ENCODE assay signal across 28 cellular contexts in the genomic region with DNA sequence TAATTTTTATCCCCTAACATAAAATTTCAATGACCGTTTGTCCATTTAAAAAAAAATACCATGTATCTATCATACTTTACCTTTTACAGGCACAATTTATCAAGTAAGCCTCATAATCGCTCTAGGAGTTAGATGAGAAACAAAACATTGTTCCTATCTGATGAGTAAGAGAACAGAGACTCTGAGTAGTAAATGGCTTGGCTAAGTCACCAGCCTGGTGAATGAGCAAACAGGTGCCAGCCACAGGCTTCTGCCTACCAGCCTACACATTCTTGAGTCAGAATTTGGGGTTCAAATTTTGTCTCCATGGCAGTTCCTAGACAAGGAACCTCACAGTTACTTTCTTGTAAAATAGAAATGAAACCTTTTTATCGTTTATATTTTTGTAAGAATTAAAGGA.
"Had no signal": no experiment of that assay in that cellular context is flagged by ENCODE, and none has a peak within 500 bp of the region (broad histone marks: within the 10 kb centered on the region; RNA-seq: fewer than 3 reads in every experiment).

No MANE protein-coding gene starts in this region.

- H3K4me1 ChIP-seq: ascending aorta, body of pancreas, Peyer's patch had no signal

- H3K27me3 ChIP-seq: ascending aorta, body of pancreas, MG63, Peyer's patch had no signal

- H3K36me3 ChIP-seq: ascending aorta, MG63, Peyer's patch had no signal

- H3K36me3 Mint-ChIP-seq: activated CD8-positive, alpha-beta memory T cell treated with anti-CD3 and anti-CD28 coated beads, Interleukin-2, amount 10 ng/mL, durations not matched to agents 7 days and 5 days; activated naive CD4-positive, alpha-beta T cell treated with anti-CD3 and anti-CD28 coated beads, Interleukin-2, amount 50 U/mL, for 24 hours had no signal

- H3K27me3 Mint-ChIP-seq: activated B cell treated with CpG ODN at 0.5 μM for 24 hours; activated CD4-positive, alpha-beta T cell treated with anti-CD3 and anti-CD28 coated beads, Interleukin-2, amount 10 ng/mL, durations not matched to agents 24 days and 14 days; activated CD8-positive, alpha-beta memory T cell treated with anti-CD3 and anti-CD28 coated beads, Interleukin-2, amount 10 ng/mL, durations not matched to agents 7 days and 5 days; activated naive CD4-positive, alpha-beta T cell treated with anti-CD3 and anti-CD28 coated beads, Interleukin-2, amount 50 U/mL, for 24 hours; activated T-cell treated with anti-CD3 and anti-CD28 coated beads, Interleukin-2, amount 50 U/mL, for 24 hours had no signal

- H3K4me1 Mint-ChIP-seq: activated B cell treated with CpG ODN at 0.5 μM for 24 hours; activated CD4-positive, alpha-beta T cell treated with anti-CD3 and anti-CD28 coated beads, Interleukin-2, amount 10 ng/mL, durations not matched to agents 24 days and 14 days; activated CD8-positive, alpha-beta memory T cell treated with anti-CD3 and anti-CD28 coated beads, Interleukin-2, amount 10 ng/mL, durations not matched to agents 7 days and 5 days; activated naive CD4-positive, alpha-beta T cell treated with anti-CD3 and anti-CD28 coated beads, Interleukin-2, amount 50 U/mL, for 24 hours had no signal

- H3K27ac ChIP-seq: ascending aorta, body of pancreas, Peyer's patch had no signal

- H3K27ac Mint-ChIP-seq: activated B cell treated with CpG ODN at 0.5 μM for 24 hours; activated CD4-positive, alpha-beta T cell treated with anti-CD3 and anti-CD28 coated beads, Interleukin-2, amount 10 ng/mL, durations not matched to agents 24 days and 14 days; activated CD8-positive, alpha-beta memory T cell treated with anti-CD3 and anti-CD28 coated beads, Interleukin-2, amount 10 ng/mL, durations not matched to agents 7 days and 5 days; activated naive CD4-positive, alpha-beta T cell treated with anti-CD3 and anti-CD28 coated beads, Interleukin-2, amount 50 U/mL, for 24 hours; activated T-cell treated with anti-CD3 and anti-CD28 coated beads, Interleukin-2, amount 50 U/mL, for 24 hours; activated T-helper 1 cell treated with anti-CD3 and anti-CD28 coated beads, Interleukin-12 subunit alpha, Interleukin-12 subunit beta, Interleukin-2, Interleukin-4 antibody, amounts not matched to agents 30 ng/mL and 10 ng/mL and 1 ng/mL, durations not matched to agents 14 hours and 24 hours and 36 hours; T-helper 1 cell treated with Interleukin-12 subunit alpha and Interleukin-12 subunit beta and Interleukin-4 antibody, amounts not matched to agents 30 μg/mL and 1 μg/mL, for 36 hours had no signal

- H3K9me3 ChIP-seq: ascending aorta, body of pancreas, MG63, Peyer's patch had no signal

- ATAC-seq: activated CD8-positive, alpha-beta memory T cell treated with anti-CD3 and anti-CD28 coated beads, Interleukin-2, amount 10 ng/mL, durations not matched to agents 7 days and 5 days; body of pancreas had no signal

- H3K4me3 Mint-ChIP-seq: activated B cell treated with CpG ODN at 0.5 μM for 24 hours; activated CD4-positive, alpha-beta T cell treated with anti-CD3 and anti-CD28 coated beads, Interleukin-2, amount 10 ng/mL, durations not matched to agents 24 days and 14 days; activated CD8-positive, alpha-beta memory T cell treated with anti-CD3 and anti-CD28 coated beads, Interleukin-2, amount 10 ng/mL, durations not matched to agents 7 days and 5 days; activated naive CD4-positive, alpha-beta T cell treated with anti-CD3 and anti-CD28 coated beads, Interleukin-2, amount 50 U/mL, for 24 hours; activated T-cell treated with anti-CD3 and anti-CD28 coated beads, Interleukin-2, amount 50 U/mL, for 24 hours; activated T-helper 1 cell treated with anti-CD3 and anti-CD28 coated beads, Interleukin-12 subunit alpha, Interleukin-12 subunit beta, Interleukin-2, Interleukin-4 antibody, amounts not matched to agents 30 ng/mL and 10 ng/mL and 1 ng/mL, durations not matched to agents 14 hours and 24 hours and 36 hours; T-helper 1 cell treated with Interleukin-12 subunit alpha and Interleukin-12 subunit beta and Interleukin-4 antibody, amounts not matched to agents 30 μg/mL and 1 μg/mL, for 36 hours had no signal

- DNase-seq: activated B cell treated with CpG ODN at 0.5 μM for 24 hours; activated CD4-positive, alpha-beta T cell treated with anti-CD3 and anti-CD28 coated beads for 1 hour; activated CD4-positive, alpha-beta T cell treated with anti-CD3 and anti-CD28 coated beads, Interleukin-2, amount 10 ng/mL, durations not matched to agents 24 days and 14 days; activated CD4-positive, alpha-beta T cell treated with anti-CD3 and anti-CD28 coated beads, Interleukin-2, amount 50 U/mL, for 48 hours; activated CD8-positive, alpha-beta memory T cell treated with anti-CD3 and anti-CD28 coated beads, Interleukin-2, amount 10 ng/mL, durations not matched to agents 7 days and 5 days; activated effector memory CD4-positive, alpha-beta T cell treated with Interleukin-2 at 50 U/mL for 16 hours; activated naive CD4-positive, alpha-beta T cell; activated T-cell treated with anti-CD3 and anti-CD28 coated beads, Interleukin-2, amount 50 U/mL, for 24 hours; amniotic stem cell; body of pancreas; central memory CD4-positive, alpha-beta T cell; MG63; MV-4-11; NCI-H1092 treated with DMSO at 0.1 percent for 48 hours; NCI-H1417 treated with DMSO at 0.1 percent for 48 hours; NCI-H1694 treated with DMSO at 0.1 percent for 48 hours; NCI-H2029 treated with DMSO at 0.1 percent for 48 hours; NCI-H510A treated with DMSO at 0.1 percent for 48 hours; NCI-H69; NK-92 treated with Interleukin-12 subunit alpha and Interleukin-12 subunit beta, amount 100 ng/mL, for 24 hours; Peyer's patch; SHP77 treated with DMSO at 0.1 percent for 48 hours; T-helper 9 cell had no signal

- H3K4me3 ChIP-seq: ascending aorta, body of pancreas, MG63, Peyer's patch had no signal

- FAIRE-seq: bronchial epithelial cell had no signal
